19 cellular contexts compared by ENCODE assay signal in the genomic region with DNA sequence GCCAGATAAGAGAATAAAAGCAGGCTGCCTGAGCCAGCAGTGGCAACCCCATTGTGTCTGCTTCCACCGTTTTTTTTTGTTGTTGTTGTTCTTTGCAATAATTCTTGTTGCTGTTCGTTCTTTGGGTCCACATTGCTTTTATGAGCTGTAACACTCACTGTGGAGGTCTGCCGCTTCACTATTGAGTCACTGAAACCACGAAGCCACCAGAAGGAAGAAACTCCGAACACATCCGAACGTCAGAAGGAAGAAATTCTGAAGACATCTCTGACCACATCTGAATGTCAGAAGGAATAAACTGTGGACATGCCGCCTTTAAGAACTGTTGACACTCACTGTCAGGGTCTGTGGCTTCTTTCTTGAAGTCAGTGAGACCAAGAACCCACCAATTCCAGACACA.
DNase-seq lines count a peak whose midpoint lies in the region; TF ChIP-seq lines count a peak whose summit lies in the region.
"Had no signal": no experiment of that assay in that cellular context is flagged by ENCODE, and none has a peak within 500 bp of the region (broad histone marks: within the 10 kb centered on the region; RNA-seq: fewer than 3 reads in every experiment).

No MANE protein-coding gene starts in this region.

- H3K9ac ChIP-seq in colonic mucosa (ENCODE audit: low read depth in 2 of 2, low read length in 2 of 2) = no peak overlapping the region

- H3K27ac ChIP-seq in testis (no peak overlapping the region), colonic mucosa (no peak overlapping the region)
- H3K27ac ChIP-seq: dorsolateral prefrontal cortex, right lobe of liver, vagina had no signal

- TF ChIP-seq POLR2A in testis (IDR thresholded peaks at IDR 0.05) = no peak

- H3K27me3 ChIP-seq in testis (no peaks in the 10 kb centered on the region), colonic mucosa (no peaks in the 10 kb centered on the region)
- H3K27me3 ChIP-seq: dorsolateral prefrontal cortex, right lobe of liver, vagina had no signal

- no peaks in the 10 kb centered on the region for H3K4me1 ChIP-seq in testis
- no peaks in the 10 kb centered on the region for H3K4me1 ChIP-seq in colonic mucosa
- H3K4me1 ChIP-seq: right lobe of liver, vagina had no signal

- WGBS in testis, 2 donors = 60 to 68% methylated on average over 8 of the region's 8 CpGs

- TF ChIP-seq CTCF in astrocyte of the cerebellum (IDR thresholded peaks at IDR 0.05; ENCODE audit: low read depth, low read length, missing control alignments) (no peak), testis (IDR thresholded peaks at IDR 0.05) (no peak), colonic mucosa (IDR thresholded peaks at IDR 0.05) (no peak)

- no peaks in the 10 kb centered on the region for H3K9me3 ChIP-seq in testis
- H3K9me3 ChIP-seq in colonic mucosa = no peaks in the 10 kb centered on the region
- H3K9me3 ChIP-seq: right lobe of liver, vagina had no signal

- no peaks in the 10 kb centered on the region for H3K36me3 ChIP-seq in testis (ENCODE audit: low read depth, missing control alignments)
- no peaks in the 10 kb centered on the region for H3K36me3 ChIP-seq in colonic mucosa
- H3K36me3 ChIP-seq: right lobe of liver, vagina had no signal

- DNase-seq in AG20443 (ENCODE audit: low spot score) (peak; percentile 19), Kasumi-1 (lab: John Stamatoyannopoulos, UW) (peak; percentile 51 to 60), astrocyte of the cerebellum (ENCODE audit: low read depth) (peak; percentile 11), iris pigment epithelial cell (ENCODE audit: low read depth) (peak; percentile 60), testis (no peak), colonic mucosa (no peak), cortex of kidney (lab: John Stamatoyannopoulos, UW) (no peak)
- no peak for DNase-seq in activated CD4-positive, alpha-beta T cell treated with anti-CD3 and anti-CD28 coated beads, Interleukin-2, amount 50 U/mL, for 4 hours
- DNase-seq: DMS 273 treated with DMSO at 0.1 percent for 48 hours; dorsolateral prefrontal cortex; KG1; left colon; NCI-H1105 treated with DMSO at 0.1 percent for 48 hours; NCI-H2081; NCI-H446 treated with DMSO at 0.1 percent for 48 hours; NK-92 treated with Interleukin-12 subunit alpha and Interleukin-12 subunit beta, amount 100 ng/mL, for 24 hours; right lobe of liver; RPMI8226 had no signal

- no peak overlapping the region for H3K4me3 ChIP-seq in astrocyte of the cerebellum (ENCODE audit: low read depth, low read length)
- no peak overlapping the region for H3K4me3 ChIP-seq in testis
- no peak overlapping the region for H3K4me3 ChIP-seq in colonic mucosa
- H3K4me3 ChIP-seq: dorsolateral prefrontal cortex, right lobe of liver, vagina had no signal

- intact Hi-C loops in testis (cut with DNase I; ENCODE audit: low total_unique reads) = no loop called here
- intact Hi-C loops in colonic mucosa (cut with DNase I) = no loop called here

- in situ Hi-C loops in astrocyte of the cerebellum (cut with HindIII; ENCODE audit: low sequenced_read_pairs) = no loop called here

Comparison
In these comparisons a context has a peak if more than half of its experiments do, and no peak if none do; other contexts are left out.
1. DNase-seq: peak in AG20443 (single experiment), Kasumi-1 (2 of 2), astrocyte of the cerebellum (single experiment) and iris pigment epithelial cell (single experiment); none in testis (single experiment), colonic mucosa (single experiment), activated CD4-positive, alpha-beta T cell treated with anti-CD3 and anti-CD28 coated beads, Interleukin-2, amount 50 U/mL, for 4 hours (0 of 2) and cortex of kidney (single experiment).